Comparison of ENCODE assay signal across 1 cellular context in genomic region chr1:175023043-175023921, GRCh38.
A peak's percentile ranks its signal among the peaks of the same experiment; 100 is the strongest.
TF ChIP-seq lines count a peak whose summit lies in the region.

Gene MRPS14, minus strand, starts transcription at chr1:175023425. Its CDS starts 17 bp downstream, at chr1:175023408.

TF ChIP-seq in K562, 482 proteins besides CTCF, POLR2A, EP300 and RAD21 (continued from another document and continues in another):
- TF ChIP-seq ZBTB11 (CRISPR knock-in tag; IDR thresholded peaks at IDR 0.05) (peak in 1 of 3 experiments; percentile 40; a peak in 1 of 6 replicates), ARID4B (CRISPR knock-in tag; IDR thresholded peaks at IDR 0.05) (peak; percentile 90), CEBPZ (IDR thresholded peaks at IDR 0.05; ENCODE audit: borderline replicate concordance, low read depth, low read length) (peak; percentile 44; the same call in 1 of the 2 replicates), ATF3 (IDR thresholded peaks at IDR 0.05) (no peak; the same call in 1 of the 2 replicates), ATF3 (CRISPR knock-in tag; conservative IDR thresholded peaks at IDR 0.05) (peak; percentile 73), HMBOX1 (IDR thresholded peaks at IDR 0.05) (peak; percentile 65), SFPQ (IDR thresholded peaks at IDR 0.05; ENCODE audit: low read depth, low read length) (no peak), ZNF384 (IDR thresholded peaks at IDR 0.05; ENCODE audit: low read depth, low read length) (peak; percentile 85), MAZ (CRISPR knock-in tag; conservative IDR thresholded peaks at IDR 0.05 in 1 of 2, IDR thresholded peaks at IDR 0.05 in 1 of 2) (peak; percentile 38 to 96; a peak in 3 of 4 replicates), DMBX1 (CRISPR knock-in tag; IDR thresholded peaks at IDR 0.05; ENCODE audit: borderline replicate concordance) (peak; percentile 38; the same call in 1 of the 2 replicates), ZSCAN32 (CRISPR knock-in tag; IDR thresholded peaks at IDR 0.05) (no peak), ZKSCAN1 (IDR thresholded peaks at IDR 0.05; ENCODE audit: low read depth, low read length) (peak; percentile 98), ATF4 (CRISPR knock-in tag; IDR thresholded peaks at IDR 0.05) (0 out of 2 replicates have a peak, but pooled peaks have one; percentile 37), STAT5B (CRISPR knock-in tag; IDR thresholded peaks at IDR 0.05) (no peak), HCFC1 (IDR thresholded peaks at IDR 0.05; ENCODE audit: low read depth, low read length) (peak; percentile 82), MNT (conservative IDR thresholded peaks at IDR 0.05) (peak; percentile 86 to 93), ZBTB33 (CRISPR knock-in tag; IDR thresholded peaks at IDR 0.05) (peak; percentile 60; the same call in 1 of the 2 replicates), ZBTB17 (CRISPR knock-in tag; IDR thresholded peaks at IDR 0.05) (0 out of 2 replicates have a peak, but pooled peaks have one; percentile 49), POLR2H (tag; IDR thresholded peaks at IDR 0.05; ENCODE audit: low read depth) (peak; percentile 96), POU5F1 (IDR thresholded peaks at IDR 0.05; ENCODE audit: borderline replicate concordance, low read depth, low read length, partially characterized antibody) (peak; percentile 30), GTF2B (IDR thresholded peaks at IDR 0.05; ENCODE audit: extremely low read depth, insufficient read length) (peak; percentile 60), SRF (CRISPR knock-in tag; IDR thresholded peaks at IDR 0.05) (peak in 1 of 2 experiments; percentile 75; a peak in 2 of 4 replicates), NR2F6 (CRISPR knock-in tag; IDR thresholded peaks at IDR 0.05) (no peak; the same call in 1 of the 2 replicates), FOXM1 (IDR thresholded peaks at IDR 0.05; ENCODE audit: low read depth) (peak; percentile 49; the same call in 1 of the 2 replicates), FOXM1 (CRISPR knock-in tag; IDR thresholded peaks at IDR 0.05; ENCODE audit: low read depth) (no peak; the same call in 1 of the 2 replicates), ZNF639 (CRISPR knock-in tag; conservative IDR thresholded peaks at IDR 0.05 in 1 of 2, IDR thresholded peaks at IDR 0.05 in 1 of 2) (peak in 1 of 2 experiments; percentile 73; a peak in 1 of 4 replicates), KLF13 (tag; IDR thresholded peaks at IDR 0.05; ENCODE audit: borderline replicate concordance, low read depth) (0 out of 2 replicates have a peak, but pooled peaks have one; percentile 7), CBX3 (IDR thresholded peaks at IDR 0.05; ENCODE audit: borderline replicate concordance in 1 of 2, low read length in 2 of 2) (peak in 1 of 2 experiments; percentile 64; a peak in 1 of 3 replicates), C11orf30 (IDR thresholded peaks at IDR 0.05; ENCODE audit: low read depth) (peak; percentile 97)
